In the genomic region with DNA sequence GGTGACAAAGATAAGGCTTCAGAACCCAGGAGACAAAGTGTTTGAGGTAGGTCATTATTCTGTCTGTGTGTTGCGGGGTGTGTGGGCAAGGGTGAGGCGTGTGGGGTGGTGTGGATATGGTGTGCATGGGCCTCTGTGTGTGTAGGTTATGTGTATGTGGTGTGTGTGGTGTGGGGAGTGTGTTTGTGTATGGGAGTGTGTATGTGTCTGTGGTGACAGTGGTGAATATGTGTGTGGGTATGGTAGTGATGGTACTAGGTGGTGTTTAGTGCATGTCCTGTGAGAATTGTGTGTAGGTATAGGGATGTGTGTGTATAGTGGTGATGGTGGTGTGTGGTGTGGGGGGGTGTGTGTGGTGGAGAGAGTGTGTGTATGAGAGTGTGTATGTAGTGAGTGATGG, we compare ENCODE assay signal across 1 cellular context.
TF ChIP-seq lines count a peak whose summit lies in the region.

No MANE protein-coding gene starts in this region.

TF ChIP-seq in H1, 55 proteins besides CTCF, POLR2A, EP300 and RAD21:
- TF ChIP-seq KDM4A (IDR thresholded peaks at IDR 0.05; ENCODE audit: low read depth, low read length, severe bottlenecking) (no peak), TCF12 (IDR thresholded peaks at IDR 0.05; ENCODE audit: low read depth, low read length) (no peak), ZNF274 (IDR thresholded peaks at IDR 0.05; ENCODE audit: borderline replicate concordance, extremely low read depth, low read length) (no peak), EZH2 (IDR thresholded peaks at IDR 0.05; ENCODE audit: low read depth, low read length, severe bottlenecking) (no peak), CTBP2 (IDR thresholded peaks at IDR 0.05; ENCODE audit: borderline replicate concordance, insufficient read depth, insufficient read length, low read length) (no peak), HDAC6 (IDR thresholded peaks at IDR 0.05; ENCODE audit: low read depth, low read length) (no peak)
- TF ChIP-seq, protein P1, sequence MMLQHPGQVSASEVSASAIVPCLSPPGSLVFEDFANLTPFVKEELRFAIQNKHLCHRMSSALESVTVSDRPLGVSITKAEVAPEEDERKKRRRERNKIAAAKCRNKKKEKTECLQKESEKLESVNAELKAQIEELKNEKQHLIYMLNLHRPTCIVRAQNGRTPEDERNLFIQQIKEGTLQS (IDR thresholded peaks at IDR 0.05; ENCODE audit: insufficient read depth, low read depth, low read length): no peak
